16 cellular contexts compared by ENCODE assay signal in genomic region chr17:49920370-49920769, GRCh38. TPM values are rescaled to one million over a fixed set of nuclear protein-coding genes. Genes with fewer than 3 reads are reported as not detected.
DNase-seq lines count a peak whose midpoint lies in the region; ATAC-seq and TF ChIP-seq lines count a peak whose summit lies in the region.
"Had no signal": no experiment of that assay in that cellular context is flagged by ENCODE, and none has a peak within 500 bp of the region (broad histone marks: within the 10 kb centered on the region; RNA-seq: fewer than 3 reads in every experiment).

No MANE protein-coding gene starts in this region.

- H3K4ac ChIP-seq in H9 (ENCODE audit: low read depth, low read length) (no peak overlapping the region), neuronal stem cell (ENCODE audit: low read length) (no peak overlapping the region)

- WGBS in H9 (ENCODE audit: extremely low coverage, insufficient read length, low lambda C conversion rate), result no CpG with 5 or more reads among the region's 6 CpGs
- WGBS in adrenal gland, 4 donors, result 49 to 54% (median 51%) methylated on average over 5 to 6 of the region's 6 CpGs
- WGBS in neuronal stem cell (ENCODE audit: extremely low coverage in 2 of 2, insufficient read length in 2 of 2, insufficient replicate concordance in 1 of 2), 2 donors, result no CpG with 5 or more reads among the region's 6 CpGs

- no peaks in the 10 kb centered on the region for H3K23me2 ChIP-seq in H9 (ENCODE audit: insufficient read length, low read depth, low read length, poor library complexity, severe bottlenecking)

- no peak overlapping the region for H3K4me2 ChIP-seq in H9 (ENCODE audit: insufficient read depth, insufficient read length, low read length)
- no peak overlapping the region for H3K4me2 ChIP-seq in neuronal stem cell (ENCODE audit: insufficient read depth, low read length, poor library complexity, severe bottlenecking)

- H4K91ac ChIP-seq in H9 (ENCODE audit: insufficient read length, low read depth, low read length) (no peak overlapping the region), neuronal stem cell (ENCODE audit: low read depth, low read length, poor library complexity) (no peak overlapping the region)

- ATAC-seq in GM18909 (IDR thresholded peaks at IDR 0.05; ENCODE audit: poor library complexity, unreplicated experiment), result no peak

- intact Hi-C loops in adrenal gland (cut with DNase I), result no loop called here

- no peaks in the 10 kb centered on the region for H3K79me1 ChIP-seq in H9 (ENCODE audit: insufficient read depth, low read depth, low read length, poor library complexity, severe bottlenecking)
- H3K79me1 ChIP-seq in neuronal stem cell (ENCODE audit: low read depth, low read length), result no peaks in the 10 kb centered on the region

- no peak for TF ChIP-seq POLR2A in adrenal gland (IDR thresholded peaks at IDR 0.05)

- no peaks in the 10 kb centered on the region; the same call in 1 of the 2 replicates for H3K27me3 ChIP-seq in H9 (ENCODE audit: insufficient read depth, low read length)
- H3K27me3 ChIP-seq in adrenal gland, result no peaks in the 10 kb centered on the region
- peaks cover 0 to 62% (median 0%) of the 10 kb centered on the region in 3 experiments for H3K27me3 ChIP-seq in neuronal stem cell (ENCODE audit: control insufficient read depth in 3 of 3, insufficient read depth in 3 of 3, low read depth in 1 of 3, low read length in 3 of 3)

- H3K4me3 ChIP-seq in adrenal gland (no peak overlapping the region), neuronal stem cell (ENCODE audit: low read length in 2 of 2) (no peak overlapping the region)
- H3K4me3 ChIP-seq: BLaER1 treated with 17β-estradiol and CSF1 and Interleukin-3, amounts not matched to agents 10 nM and 100 nM; GM23248 had no signal

- DNase-seq in H9 (no peak), M059J (ENCODE audit: low read depth) (peak; percentile 67), adrenal gland (peak; percentile 46 to 79 (median 70)), neuronal stem cell (ENCODE audit: low spot score) (no peak), SHP77 treated with DMSO at 0.1 percent for 48 hours (lab: John Stamatoyannopoulos, UW) (no peak), foreskin melanocyte (no peak)
- DNase-seq in stimulated activated CD8-positive, alpha-beta memory T cell treated with anti-CD3 and anti-CD28 coated beads, Interleukin-4, amount 100 ng/mL, for 48 hours, result no peak
- DNase-seq: ACHN; Calu3; CD4-positive, alpha-beta T cell; DMS 273 treated with DMSO at 0.1 percent for 48 hours; GM23248; H7; HFFc6 had no signal

- H2AFZ ChIP-seq in H9 (ENCODE audit: low read length) (no peak overlapping the region), neuronal stem cell (ENCODE audit: low read length) (no peak overlapping the region)
- H2AFZ ChIP-seq: GM23248 had no signal

- H3K56ac ChIP-seq in H9 (ENCODE audit: insufficient read length, low read depth, low read length), result no peak overlapping the region

- H3K23ac ChIP-seq in H9 (ENCODE audit: insufficient read length, low read depth, low read length), result no peak overlapping the region
- peak overlapping the region; percentile 47 for H3K23ac ChIP-seq in neuronal stem cell (ENCODE audit: low read depth, low read length, poor library complexity)

- H4K8ac ChIP-seq in H9 (replicated peaks; ENCODE audit: insufficient read length, low read depth, low read length) (no peak overlapping the region), neuronal stem cell (ENCODE audit: low read depth, low read length) (no peak overlapping the region)

- H2BK12ac ChIP-seq in H9 (ENCODE audit: insufficient read length, low read depth, low read length), result no peak overlapping the region
- no peak overlapping the region for H2BK12ac ChIP-seq in neuronal stem cell (ENCODE audit: low read length)

- no peak overlapping the region for H3T11ph ChIP-seq in H9 (ENCODE audit: low read length)

- no peak overlapping the region; the same call in 1 of the 2 replicates for H3K14ac ChIP-seq in H9 (ENCODE audit: insufficient read depth, low read length)
- H3K14ac ChIP-seq in neuronal stem cell (ENCODE audit: low read length), result peak overlapping the region; percentile 31

- no peak for TF ChIP-seq CTCF in H9 (conservative IDR thresholded peaks at IDR 0.05)
- TF ChIP-seq CTCF in adrenal gland (IDR thresholded peaks at IDR 0.05), result no peak

- no peak overlapping the region for H2BK20ac ChIP-seq in H9 (ENCODE audit: low read depth, low read length, poor library complexity, severe bottlenecking)

- H3K27ac ChIP-seq in H9 (ENCODE audit: insufficient read length, low read depth, low read length), result no peak overlapping the region
- H3K27ac ChIP-seq in adrenal gland, result no peak overlapping the region
- no peak overlapping the region for H3K27ac ChIP-seq in neuronal stem cell (replicated peaks; ENCODE audit: low read length)
- H3K27ac ChIP-seq: BLaER1 treated with 17β-estradiol and CSF1 and Interleukin-3, amounts not matched to agents 10 nM and 100 nM; GM23248 had no signal

- H4K20me1 ChIP-seq in H9 (ENCODE audit: control insufficient read depth, insufficient read depth, insufficient read length), result no peaks in the 10 kb centered on the region

- no peak overlapping the region for H2BK120ac ChIP-seq in H9 (ENCODE audit: low read depth, low read length, poor library complexity, severe bottlenecking)
- H2BK120ac ChIP-seq in neuronal stem cell (ENCODE audit: low read depth, low read length), result peak overlapping the region; percentile 14

- H3K9me3 ChIP-seq in H9 (ENCODE audit: control insufficient read depth, low read depth, low read length), result no peaks in the 10 kb centered on the region
- H3K9me3 ChIP-seq in adrenal gland (replicated peaks in 1 of 3), result no peaks in the 10 kb centered on the region
- H3K9me3 ChIP-seq in neuronal stem cell (replicated peaks in 1 of 2; ENCODE audit: control insufficient read depth in 2 of 2, insufficient read depth in 1 of 2, low read depth in 1 of 2, low read length in 2 of 2), result no peaks in the 10 kb centered on the region
- H3K9me3 ChIP-seq: BLaER1 treated with 17β-estradiol and CSF1 and Interleukin-3, amounts not matched to agents 10 nM and 100 nM had no signal

- no peaks in the 10 kb centered on the region; a peak in 1 of 7 replicates for H3K36me3 Mint-ChIP-seq in H9 (ENCODE audit: insufficient read depth in 1 of 3, low read depth in 3 of 3)

- H2AK5ac ChIP-seq in H9 (ENCODE audit: insufficient read length, low read length) (no peak overlapping the region), neuronal stem cell (ENCODE audit: low read depth, low read length) (peak overlapping the region; percentile 63)

- H3K27ac Mint-ChIP-seq in H9, result no peak overlapping the region
- H3K27ac Mint-ChIP-seq: CD4-positive, alpha-beta T cell; HFFc6 had no signal

- peaks cover 16 to 39% of the 10 kb centered on the region in 2 experiments for H3K4me1 Mint-ChIP-seq in H9

- no peaks in the 10 kb centered on the region for H3K79me2 ChIP-seq in H9 (ENCODE audit: insufficient read depth, low read length)

- H4K5ac ChIP-seq in H9 (ENCODE audit: insufficient read length, low read depth, low read length), result no peak overlapping the region

- H2BK15ac ChIP-seq in H9 (ENCODE audit: low read depth, low read length), result no peak overlapping the region
- peak overlapping the region; percentile 77 for H2BK15ac ChIP-seq in neuronal stem cell (ENCODE audit: low read length)

- H3K18ac ChIP-seq in H9 (ENCODE audit: insufficient read length, low read depth, low read length) (peak overlapping the region; percentile 11), neuronal stem cell (ENCODE audit: low read length) (peak overlapping the region; percentile 80)

- H3K27me3 Mint-ChIP-seq in H9 (ENCODE audit: low read depth), result peaks cover 42% of the 10 kb centered on the region

- H3K36me3 ChIP-seq in adrenal gland (replicated peaks in 1 of 2), result no peaks in the 10 kb centered on the region
- no peaks in the 10 kb centered on the region for H3K36me3 ChIP-seq in neuronal stem cell (replicated peaks in 1 of 2; ENCODE audit: control insufficient read depth in 2 of 2, insufficient read depth in 2 of 2, low read length in 2 of 2)
- H3K36me3 ChIP-seq: BLaER1 treated with 17β-estradiol and CSF1 and Interleukin-3, amounts not matched to agents 10 nM and 100 nM had no signal

- H3K9me3 Mint-ChIP-seq in H9, result no peaks in the 10 kb centered on the region; a peak in 1 of 5 replicates
- H3K9me3 Mint-ChIP-seq: CD4-positive, alpha-beta T cell; HFFc6 had no signal

- H3K4me1 ChIP-seq in H9 (ENCODE audit: insufficient read depth, low read length) (no peaks in the 10 kb centered on the region), adrenal gland (replicated peaks in 1 of 2) (no peaks in the 10 kb centered on the region), neuronal stem cell (ENCODE audit: control insufficient read depth in 2 of 2, insufficient read depth in 1 of 2, low read depth in 1 of 2, low read length in 2 of 2) (peaks cover 0 to 16% of the 10 kb centered on the region in 2 donors)

- H2BK5ac ChIP-seq in H9 (ENCODE audit: insufficient read length, low read length) (no peak overlapping the region), neuronal stem cell (ENCODE audit: low read length) (peak overlapping the region; percentile 32)

- H3K9ac ChIP-seq in H9 (ENCODE audit: extremely low read depth, insufficient read length, low read length) (no peak overlapping the region), neuronal stem cell (ENCODE audit: low read depth, low read length, poor library complexity) (no peak overlapping the region)
- H3K9ac ChIP-seq: BLaER1 treated with 17β-estradiol and CSF1 and Interleukin-3, amounts not matched to agents 10 nM and 100 nM; GM23248 had no signal

- no peak overlapping the region for H3K4me3 Mint-ChIP-seq in H9
- H3K4me3 Mint-ChIP-seq: CD4-positive, alpha-beta T cell; HFFc6 had no signal

RNA-seq across cellular contexts. Expression of gene DLX4, which starts 48.6 kb away (rescaled TPM):
- 1.7 and 2.5 TPM in 2 replicates for total RNA-seq in H9 (2021)
- total RNA-seq in M059J (2014; rRNA removed; shearing (Covaris generic)), result 5.5 and 7.4 TPM in 2 replicates
- total RNA-seq in adrenal gland, result under 1 TPM in 5 of 8 donors, not detected in 3; 0.18 to 0.96 (median 0.27) TPM
- under 1 TPM; 0.10 to 0.48 (median 0.11) TPM for polyA plus RNA-seq in adrenal gland
- 0.45 TPM for polyA plus RNA-seq in neuronal stem cell (2013, experiment 1 of 2)
- 0.61 TPM for polyA plus RNA-seq in neuronal stem cell (2013, experiment 2 of 2)
- total RNA-seq: GM23248, HFFc6 had no signal

Comparison
In these comparisons a context has a peak if more than half of its experiments do, and no peak if none do; other contexts are left out.
1. DNase-seq: peak in M059J (single experiment) and adrenal gland (7 of 7); none in H9 (single experiment), neuronal stem cell (single experiment), SHP77 treated with DMSO at 0.1 percent for 48 hours (single experiment), stimulated activated CD8-positive, alpha-beta memory T cell treated with anti-CD3 and anti-CD28 coated beads, Interleukin-4, amount 100 ng/mL, for 48 hours (single experiment) and foreskin melanocyte (single experiment).